19 cellular contexts compared by ENCODE assay signal in genomic region chr13:97286317-97287046, GRCh38.
DNase-seq lines count a peak whose midpoint lies in the region; ATAC-seq, FAIRE-seq and TF ChIP-seq lines count a peak whose summit lies in the region.
"Had no signal": no experiment of that assay in that cellular context is flagged by ENCODE, and none has a peak within 500 bp of the region (broad histone marks: within the 10 kb centered on the region; RNA-seq: fewer than 3 reads in every experiment).

No MANE protein-coding gene starts in this region.

- no peak for TF ChIP-seq CTCF in Panc1 (IDR thresholded peaks at IDR 0.05)
- no peak for TF ChIP-seq CTCF in HepG2 (CRISPR knock-in tag; IDR thresholded peaks at IDR 0.05)
- no peak for TF ChIP-seq CTCF in sigmoid colon (IDR thresholded peaks at IDR 0.05)

- no peaks in the 10 kb centered on the region for H3K9me3 ChIP-seq in CD4-positive, CD25-positive, alpha-beta regulatory T cell (ENCODE audit: control insufficient read depth in 2 of 2, low read length in 2 of 2)
- no peaks in the 10 kb centered on the region for H3K9me3 ChIP-seq in Panc1 (ENCODE audit: control insufficient read depth, insufficient read depth, low read depth, low read length)
- H3K9me3 ChIP-seq in HepG2 (ENCODE audit: low read length) = no peaks in the 10 kb centered on the region
- no peaks in the 10 kb centered on the region for H3K9me3 ChIP-seq in sigmoid colon

- no peak for FAIRE-seq in HepG2 (lab: Jason Lieb, UNC)
- FAIRE-seq: A204.1, GM12891 had no signal

- H3K27ac ChIP-seq in CD4-positive, CD25-positive, alpha-beta regulatory T cell (ENCODE audit: insufficient read depth, low read length, poor library complexity, severe bottlenecking) = no peak overlapping the region
- H3K27ac ChIP-seq in Panc1 (ENCODE audit: low read length) = peak overlapping the region; percentile 99
- no peak overlapping the region for H3K27ac ChIP-seq in HepG2 (ENCODE audit: extremely low read length, insufficient read depth, low read length)
- H3K27ac ChIP-seq in sigmoid colon = peak overlapping the region in 3 of 4 donors; percentile 5 to 89 (median 86)
- H3K27ac ChIP-seq: PC-9 had no signal

- DNase-seq in CD4-positive, CD25-positive, alpha-beta regulatory T cell = no peak
- DNase-seq in Panc1 (ENCODE audit: low read depth, low spot score) (no peak), HepG2 (ENCODE audit: low spot score) (no peak), sigmoid colon (no peak), NCI-H2029 treated with DMSO at 0.1 percent for 48 hours (lab: John Stamatoyannopoulos, UW) (no peak), COR-L47 (lab: John Stamatoyannopoulos, UW) (no peak)
- no peak for DNase-seq in activated naive CD4-positive, alpha-beta T cell treated with anti-CD3 and anti-CD28 coated beads for 36 hours
- DNase-seq: CD4-positive, alpha-beta memory T cell; KBM-7; NCI-H1105; NCI-H2107; NCI-H2227 treated with DMSO at 0.1 percent for 48 hours; NCI-H524; PC-9 had no signal

- peaks cover 30% of the 10 kb centered on the region for H3K36me3 Mint-ChIP-seq in CD4-positive, CD25-positive, alpha-beta regulatory T cell
- H3K36me3 Mint-ChIP-seq in activated naive CD4-positive, alpha-beta T cell treated with anti-CD3 and anti-CD28 coated beads for 36 hours (ENCODE audit: low read depth) = peaks cover 2% of the 10 kb centered on the region

- no peaks in the 10 kb centered on the region for H3K27me3 Mint-ChIP-seq in CD4-positive, CD25-positive, alpha-beta regulatory T cell
- no peaks in the 10 kb centered on the region for H3K27me3 Mint-ChIP-seq in activated naive CD4-positive, alpha-beta T cell treated with anti-CD3 and anti-CD28 coated beads for 36 hours (ENCODE audit: low read depth)
- H3K27me3 Mint-ChIP-seq: CD4-positive, alpha-beta memory T cell had no signal

- POLR2A ChIA-PET in Panc1 (lab: Charles Lee) (no interaction called here), HepG2 (lab: Yijun Ruan, JAX) (interaction anchor here (0.8 kb wide), 1 partner anchor 64 kb away, joined by 3 read pairs; the partner anchor contains the start of gene MBNL2)

- no peak for ATAC-seq in CD4-positive, CD25-positive, alpha-beta regulatory T cell (ENCODE audit: low read depth in 2 of 2)
- ATAC-seq in Panc1 (peak; percentile 40; the same call in 1 of the 2 replicates), HepG2 (no peak), HG02840 (IDR thresholded peaks at IDR 0.05; ENCODE audit: low FRiP score, unreplicated experiment) (no peak)
- ATAC-seq: GM23338, HCT116 had no signal

- H3K79me2 ChIP-seq in HepG2 (ENCODE audit: insufficient read depth, low read length) = peaks cover 85% of the 10 kb centered on the region

- peaks cover 21 to 49% (median 43%) of the 10 kb centered on the region in 4 donors for H3K4me1 Mint-ChIP-seq in CD4-positive, CD25-positive, alpha-beta regulatory T cell
- H3K4me1 Mint-ChIP-seq in activated naive CD4-positive, alpha-beta T cell treated with anti-CD3 and anti-CD28 coated beads for 36 hours (ENCODE audit: low read depth) = peaks cover 36% of the 10 kb centered on the region
- H3K4me1 Mint-ChIP-seq: GM23338 had no signal

- no peak overlapping the region for H3K9ac ChIP-seq in HepG2 (ENCODE audit: insufficient read depth, low read depth, low read length)

- peaks cover 24% of the 10 kb centered on the region; the same call in 1 of the 2 replicates for H4K20me1 ChIP-seq in HepG2 (ENCODE audit: insufficient read depth, low read length)

- 91% methylated on average over 9 of the region's 9 CpGs for WGBS in HepG2 (ENCODE audit: low lambda C conversion rate)
- 45 to 81% methylated on average over 9 of the region's 9 CpGs for WGBS in sigmoid colon, 2 donors

- peak overlapping the region in 2 of 3 donors; percentile 0 to 15 for H3K27ac Mint-ChIP-seq in CD4-positive, CD25-positive, alpha-beta regulatory T cell
- H3K27ac Mint-ChIP-seq in activated naive CD4-positive, alpha-beta T cell treated with anti-CD3 and anti-CD28 coated beads for 36 hours = no peak overlapping the region
- H3K27ac Mint-ChIP-seq: GM23338 had no signal

- peaks cover 0 to 1% (median 0%) of the 10 kb centered on the region in 7 donors for H3K9me3 Mint-ChIP-seq in CD4-positive, CD25-positive, alpha-beta regulatory T cell
- H3K9me3 Mint-ChIP-seq in activated naive CD4-positive, alpha-beta T cell treated with anti-CD3 and anti-CD28 coated beads for 36 hours = no peaks in the 10 kb centered on the region
- H3K9me3 Mint-ChIP-seq: CD4-positive, alpha-beta memory T cell; GM23338 had no signal

- H3K4me1 ChIP-seq in CD4-positive, CD25-positive, alpha-beta regulatory T cell (ENCODE audit: control insufficient read depth, insufficient read depth, low read length, poor library complexity, severe bottlenecking) = peaks cover 3% of the 10 kb centered on the region
- H3K4me1 ChIP-seq in Panc1 (ENCODE audit: control insufficient read depth, insufficient read depth, low read length) (peaks cover 90% of the 10 kb centered on the region), HepG2 (ENCODE audit: insufficient read depth, low read length) (peaks cover 61% of the 10 kb centered on the region), sigmoid colon (peaks cover 0 to 91% (median 77%) of the 10 kb centered on the region in 4 donors)

- TF ChIP-seq POLR2A in HepG2 (IDR thresholded peaks at IDR 0.05; ENCODE audit: insufficient read depth in 1 of 2, low read depth in 2 of 2, low read length in 2 of 2) = no peak
- TF ChIP-seq POLR2A in sigmoid colon (IDR thresholded peaks at IDR 0.05) = no peak

- no peak overlapping the region for H3K4me2 ChIP-seq in HepG2 (ENCODE audit: low read depth, low read length)
- H3K4me2 ChIP-seq: GM23338, PC-9 had no signal

- TF ChIP-seq EP300 in HepG2 (IDR thresholded peaks at IDR 0.05; ENCODE audit: low read depth in 2 of 2, low read length in 2 of 2) (no peak), HepG2 (CRISPR knock-in tag; IDR thresholded peaks at IDR 0.05; ENCODE audit: borderline replicate concordance) (no peak), sigmoid colon (IDR thresholded peaks at IDR 0.05) (no peak)

- intact Hi-C loops in Panc1 (cut with micrococcal nuclease; ENCODE audit: unreplicated experiment) = no loop called here
- intact Hi-C loops in HepG2 (cut with micrococcal nuclease; ENCODE audit: unreplicated experiment) = no loop called here
- intact Hi-C loops in sigmoid colon (cut with DNase I) = no loop called here
- intact Hi-C loops in activated naive CD4-positive, alpha-beta T cell treated with anti-CD3 and anti-CD28 coated beads for 36 hours (cut with micrococcal nuclease) = no loop called here

- H3K27me3 ChIP-seq in CD4-positive, CD25-positive, alpha-beta regulatory T cell (ENCODE audit: control insufficient read depth, insufficient read depth, low read length) = no peaks in the 10 kb centered on the region
- H3K27me3 ChIP-seq in Panc1 (ENCODE audit: control insufficient read depth, insufficient read depth, low read length) = no peaks in the 10 kb centered on the region
- no peaks in the 10 kb centered on the region for H3K27me3 ChIP-seq in HepG2 (ENCODE audit: control insufficient read depth in 1 of 2, insufficient read depth in 2 of 2, low read length in 2 of 2)
- H3K27me3 ChIP-seq in sigmoid colon = no peaks in the 10 kb centered on the region

- H3K36me3 ChIP-seq in CD4-positive, CD25-positive, alpha-beta regulatory T cell (ENCODE audit: control insufficient read depth, insufficient read depth, low read length) = no peaks in the 10 kb centered on the region
- H3K36me3 ChIP-seq in Panc1 (ENCODE audit: control insufficient read depth, insufficient read depth, low read length) (no peaks in the 10 kb centered on the region; the same call in 1 of the 2 replicates), HepG2 (replicated peaks in 1 of 2; ENCODE audit: control insufficient read depth in 1 of 2, insufficient read depth in 2 of 2, low read length in 2 of 2) (peaks cover 17 to 31% of the 10 kb centered on the region in 2 experiments), sigmoid colon (no peaks in the 10 kb centered on the region)

- TF ChIP-seq RAD21 in HepG2 (CRISPR knock-in tag; IDR thresholded peaks at IDR 0.05) = no peak

- in situ Hi-C loops in Panc1 (cut with HindIII; ENCODE audit: low pct_unique_long_range_greater_than_20kb, low sequenced_read_pairs) = no loop called here
- in situ Hi-C loops in HepG2 (cut with HindIII; ENCODE audit: extremely low pct_ligation_motif_present, low pct_unique_long_range_greater_than_20kb) = no loop called here

- H3K4me3 Mint-ChIP-seq in CD4-positive, CD25-positive, alpha-beta regulatory T cell = no peak overlapping the region
- H3K4me3 Mint-ChIP-seq in activated naive CD4-positive, alpha-beta T cell treated with anti-CD3 and anti-CD28 coated beads for 36 hours = no peak overlapping the region
- H3K4me3 Mint-ChIP-seq: CD4-positive, alpha-beta memory T cell; GM23338 had no signal

- no TSS peak for BruUV-seq in Panc1 (replicated peaks; lab: Mats Ljungman, UMichigan)
- BruUV-seq in HepG2 (replicated peaks; lab: Mats Ljungman, UMichigan) = no TSS peak

- no peak overlapping the region for H3K4me3 ChIP-seq in CD4-positive, CD25-positive, alpha-beta regulatory T cell (ENCODE audit: low read depth, low read length)
- H3K4me3 ChIP-seq in Panc1 (ENCODE audit: low read depth in 2 of 2, low read length in 2 of 2) (no peak overlapping the region), HepG2 (replicated peaks in 1 of 3; ENCODE audit: insufficient read depth in 1 of 3, low read depth in 2 of 3, low read length in 3 of 3) (no peak overlapping the region), sigmoid colon (no peak overlapping the region)
- H3K4me3 ChIP-seq: GM23338, PC-9 had no signal

- H2AFZ ChIP-seq in HepG2 (ENCODE audit: low read length) = no peak overlapping the region
- H2AFZ ChIP-seq: GM23338, PC-9 had no signal

- CTCF ChIA-PET in Panc1 (lab: Charles Lee) (no interaction called here), HepG2 (lab: Yijun Ruan, JAX; ENCODE audit: low intra/inter-chr PET ratio, low total read pairs) (no interaction called here)
- CTCF ChIA-PET in activated naive CD4-positive, alpha-beta T cell treated with anti-CD3 and anti-CD28 coated beads for 36 hours (lab: Charles Lee) = no interaction called here

TF ChIP-seq in HepG2, 621 proteins besides CTCF, POLR2A, EP300 and RAD21 (continues in another document):
- TF ChIP-seq ZNF12 (CRISPR knock-in tag; IDR thresholded peaks at IDR 0.05) = peak; percentile 62; the same call in 1 of the 2 replicates

Comparison
In these comparisons a context has a peak if more than half of its experiments do, and no peak if none do; other contexts are left out.
1. H3K27ac ChIP-seq: peak in Panc1 (single experiment) and sigmoid colon (3 of 4); none in CD4-positive, CD25-positive, alpha-beta regulatory T cell (single experiment) and HepG2 (single experiment).